Comparison of ENCODE assay signal across 1 cellular context in the genomic region with DNA sequence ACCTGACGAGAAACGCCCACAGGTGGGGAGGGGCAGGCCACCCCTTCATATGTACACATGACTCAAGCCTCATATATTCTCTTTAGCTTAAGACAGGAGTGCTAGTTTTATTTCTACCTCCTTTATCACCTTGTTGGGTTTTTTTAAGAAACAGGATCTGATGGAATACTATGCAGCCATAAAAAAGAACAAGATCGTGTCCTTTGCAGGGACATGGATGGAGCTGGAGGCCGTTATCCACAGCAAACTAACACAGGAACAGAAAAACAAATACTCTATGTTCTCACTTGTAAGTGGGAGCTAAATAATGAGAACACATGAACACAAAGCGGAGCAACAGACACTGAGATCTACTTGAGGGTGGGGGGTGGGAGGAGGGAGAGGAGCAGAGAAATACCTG.
TF ChIP-seq lines count a peak whose summit lies in the region.

No MANE protein-coding gene starts in this region.

TF ChIP-seq in WTC11, 78 proteins besides CTCF, POLR2A, EP300 and RAD21:
- TF ChIP-seq, protein P1, sequence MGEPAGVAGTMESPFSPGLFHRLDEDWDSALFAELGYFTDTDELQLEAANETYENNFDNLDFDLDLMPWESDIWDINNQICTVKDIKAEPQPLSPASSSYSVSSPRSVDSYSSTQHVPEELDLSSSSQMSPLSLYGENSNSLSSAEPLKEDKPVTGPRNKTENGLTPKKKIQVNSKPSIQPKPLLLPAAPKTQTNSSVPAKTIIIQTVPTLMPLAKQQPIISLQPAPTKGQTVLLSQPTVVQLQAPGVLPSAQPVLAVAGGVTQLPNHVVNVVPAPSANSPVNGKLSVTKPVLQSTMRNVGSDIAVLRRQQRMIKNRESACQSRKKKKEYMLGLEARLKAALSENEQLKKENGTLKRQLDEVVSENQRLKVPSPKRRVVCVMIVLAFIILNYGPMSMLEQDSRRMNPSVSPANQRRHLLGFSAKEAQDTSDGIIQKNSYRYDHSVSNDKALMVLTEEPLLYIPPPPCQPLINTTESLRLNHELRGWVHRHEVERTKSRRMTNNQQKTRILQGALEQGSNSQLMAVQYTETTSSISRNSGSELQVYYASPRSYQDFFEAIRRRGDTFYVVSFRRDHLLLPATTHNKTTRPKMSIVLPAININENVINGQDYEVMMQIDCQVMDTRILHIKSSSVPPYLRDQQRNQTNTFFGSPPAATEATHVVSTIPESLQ (CRISPR knock-in tag; IDR thresholded peaks at IDR 0.05) = no peak
- no peak for TF ChIP-seq ZNF232 (CRISPR knock-in tag; IDR thresholded peaks at IDR 0.05)
- no peak for TF ChIP-seq KAT7 (CRISPR knock-in tag; IDR thresholded peaks at IDR 0.05; ENCODE audit: borderline replicate concordance)
- TF ChIP-seq MYBL2 (CRISPR knock-in tag; IDR thresholded peaks at IDR 0.05) = no peak
- TF ChIP-seq ZNF121 (CRISPR knock-in tag; IDR thresholded peaks at IDR 0.05) = no peak
- TF ChIP-seq, protein P2, sequence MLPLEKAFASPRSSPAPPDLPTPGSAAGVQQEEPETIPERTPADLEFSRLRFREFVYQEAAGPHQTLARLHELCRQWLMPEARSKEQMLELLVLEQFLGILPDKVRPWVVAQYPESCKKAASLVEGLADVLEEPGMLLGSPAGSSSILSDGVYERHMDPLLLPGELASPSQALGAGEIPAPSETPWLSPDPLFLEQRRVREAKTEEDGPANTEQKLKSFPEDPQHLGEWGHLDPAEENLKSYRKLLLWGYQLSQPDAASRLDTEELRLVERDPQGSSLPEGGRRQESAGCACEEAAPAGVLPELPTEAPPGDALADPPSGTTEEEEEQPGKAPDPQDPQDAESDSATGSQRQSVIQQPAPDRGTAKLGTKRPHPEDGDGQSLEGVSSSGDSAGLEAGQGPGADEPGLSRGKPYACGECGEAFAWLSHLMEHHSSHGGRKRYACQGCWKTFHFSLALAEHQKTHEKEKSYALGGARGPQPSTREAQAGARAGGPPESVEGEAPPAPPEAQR (CRISPR knock-in tag; IDR thresholded peaks at IDR 0.05) = no peak
- TF ChIP-seq ZBTB21 (CRISPR knock-in tag; IDR thresholded peaks at IDR 0.05; ENCODE audit: borderline replicate concordance) = no peak
- TF ChIP-seq RORB (CRISPR knock-in tag; IDR thresholded peaks at IDR 0.05) = no peak
- TF ChIP-seq, protein P3, sequence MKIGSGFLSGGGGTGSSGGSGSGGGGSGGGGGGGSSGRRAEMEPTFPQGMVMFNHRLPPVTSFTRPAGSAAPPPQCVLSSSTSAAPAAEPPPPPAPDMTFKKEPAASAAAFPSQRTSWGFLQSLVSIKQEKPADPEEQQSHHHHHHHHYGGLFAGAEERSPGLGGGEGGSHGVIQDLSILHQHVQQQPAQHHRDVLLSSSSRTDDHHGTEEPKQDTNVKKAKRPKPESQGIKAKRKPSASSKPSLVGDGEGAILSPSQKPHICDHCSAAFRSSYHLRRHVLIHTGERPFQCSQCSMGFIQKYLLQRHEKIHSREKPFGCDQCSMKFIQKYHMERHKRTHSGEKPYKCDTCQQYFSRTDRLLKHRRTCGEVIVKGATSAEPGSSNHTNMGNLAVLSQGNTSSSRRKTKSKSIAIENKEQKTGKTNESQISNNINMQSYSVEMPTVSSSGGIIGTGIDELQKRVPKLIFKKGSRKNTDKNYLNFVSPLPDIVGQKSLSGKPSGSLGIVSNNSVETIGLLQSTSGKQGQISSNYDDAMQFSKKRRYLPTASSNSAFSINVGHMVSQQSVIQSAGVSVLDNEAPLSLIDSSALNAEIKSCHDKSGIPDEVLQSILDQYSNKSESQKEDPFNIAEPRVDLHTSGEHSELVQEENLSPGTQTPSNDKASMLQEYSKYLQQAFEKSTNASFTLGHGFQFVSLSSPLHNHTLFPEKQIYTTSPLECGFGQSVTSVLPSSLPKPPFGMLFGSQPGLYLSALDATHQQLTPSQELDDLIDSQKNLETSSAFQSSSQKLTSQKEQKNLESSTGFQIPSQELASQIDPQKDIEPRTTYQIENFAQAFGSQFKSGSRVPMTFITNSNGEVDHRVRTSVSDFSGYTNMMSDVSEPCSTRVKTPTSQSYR (CRISPR knock-in tag; IDR thresholded peaks at IDR 0.05) = no peak
- TF ChIP-seq NFATC4 (CRISPR knock-in tag; IDR thresholded peaks at IDR 0.05) = no peak
- no peak for TF ChIP-seq E2F5 (CRISPR knock-in tag; IDR thresholded peaks at IDR 0.05)
- TF ChIP-seq MAX (CRISPR knock-in tag; IDR thresholded peaks at IDR 0.05) = no peak
- no peak for TF ChIP-seq TP53 (CRISPR knock-in tag; IDR thresholded peaks at IDR 0.05)
- TF ChIP-seq, protein P4, sequence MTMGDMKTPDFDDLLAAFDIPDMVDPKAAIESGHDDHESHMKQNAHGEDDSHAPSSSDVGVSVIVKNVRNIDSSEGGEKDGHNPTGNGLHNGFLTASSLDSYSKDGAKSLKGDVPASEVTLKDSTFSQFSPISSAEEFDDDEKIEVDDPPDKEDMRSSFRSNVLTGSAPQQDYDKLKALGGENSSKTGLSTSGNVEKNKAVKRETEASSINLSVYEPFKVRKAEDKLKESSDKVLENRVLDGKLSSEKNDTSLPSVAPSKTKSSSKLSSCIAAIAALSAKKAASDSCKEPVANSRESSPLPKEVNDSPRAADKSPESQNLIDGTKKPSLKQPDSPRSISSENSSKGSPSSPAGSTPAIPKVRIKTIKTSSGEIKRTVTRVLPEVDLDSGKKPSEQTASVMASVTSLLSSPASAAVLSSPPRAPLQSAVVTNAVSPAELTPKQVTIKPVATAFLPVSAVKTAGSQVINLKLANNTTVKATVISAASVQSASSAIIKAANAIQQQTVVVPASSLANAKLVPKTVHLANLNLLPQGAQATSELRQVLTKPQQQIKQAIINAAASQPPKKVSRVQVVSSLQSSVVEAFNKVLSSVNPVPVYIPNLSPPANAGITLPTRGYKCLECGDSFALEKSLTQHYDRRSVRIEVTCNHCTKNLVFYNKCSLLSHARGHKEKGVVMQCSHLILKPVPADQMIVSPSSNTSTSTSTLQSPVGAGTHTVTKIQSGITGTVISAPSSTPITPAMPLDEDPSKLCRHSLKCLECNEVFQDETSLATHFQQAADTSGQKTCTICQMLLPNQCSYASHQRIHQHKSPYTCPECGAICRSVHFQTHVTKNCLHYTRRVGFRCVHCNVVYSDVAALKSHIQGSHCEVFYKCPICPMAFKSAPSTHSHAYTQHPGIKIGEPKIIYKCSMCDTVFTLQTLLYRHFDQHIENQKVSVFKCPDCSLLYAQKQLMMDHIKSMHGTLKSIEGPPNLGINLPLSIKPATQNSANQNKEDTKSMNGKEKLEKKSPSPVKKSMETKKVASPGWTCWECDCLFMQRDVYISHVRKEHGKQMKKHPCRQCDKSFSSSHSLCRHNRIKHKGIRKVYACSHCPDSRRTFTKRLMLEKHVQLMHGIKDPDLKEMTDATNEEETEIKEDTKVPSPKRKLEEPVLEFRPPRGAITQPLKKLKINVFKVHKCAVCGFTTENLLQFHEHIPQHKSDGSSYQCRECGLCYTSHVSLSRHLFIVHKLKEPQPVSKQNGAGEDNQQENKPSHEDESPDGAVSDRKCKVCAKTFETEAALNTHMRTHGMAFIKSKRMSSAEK (CRISPR knock-in tag; IDR thresholded peaks at IDR 0.05; ENCODE audit: borderline replicate concordance) = no peak
- no peak for TF ChIP-seq SP1 (CRISPR knock-in tag; conservative IDR thresholded peaks at IDR 0.05)
